26 cellular contexts compared by ENCODE assay signal in genomic region chr18:26461405-26461804, GRCh38.
DNase-seq lines count a peak whose midpoint lies in the region; ATAC-seq, FAIRE-seq and TF ChIP-seq lines count a peak whose summit lies in the region.
"Had no signal": no experiment of that assay in that cellular context is flagged by ENCODE, and none has a peak within 500 bp of the region (broad histone marks: within the 10 kb centered on the region; RNA-seq: fewer than 3 reads in every experiment).

No MANE protein-coding gene starts in this region.

- ATAC-seq in left ventricle myocardium superior = peak; percentile 4
- no peak for ATAC-seq in Right ventricle myocardium inferior
- ATAC-seq in pancreas = peak in 3 of 4 donors; percentile 22 to 39 (median 26)
- ATAC-seq: activated T-cell treated with anti-CD3 and anti-CD28 coated beads, Interleukin-2, amount 50 U/mL, for 4 hours; PC-3; stimulated activated naive CD8-positive, alpha-beta T cell treated with anti-CD3 and anti-CD28 coated beads, Interleukin-15, Interleukin-2, amounts not matched to agents 100 U/mL and 50 U/mL, for 24 hours had no signal

- CTCF ChIA-PET in activated naive CD4-positive, alpha-beta T cell treated with anti-CD3 and anti-CD28 coated beads, Interleukin-2, amount 10 ng/mL, durations not matched to agents 7 days and 5 days (lab: Charles Lee) = no interaction called here

- no peaks in the 10 kb centered on the region for H3K36me3 Mint-ChIP-seq in activated naive CD4-positive, alpha-beta T cell treated with anti-CD3 and anti-CD28 coated beads, Interleukin-2, amount 10 ng/mL, durations not matched to agents 7 days and 5 days

- no peak for FAIRE-seq in pancreas (lab: Jason Lieb, UNC)
- FAIRE-seq: endothelial cell of umbilical vein, kidney had no signal

- H3K4me3 Mint-ChIP-seq in activated naive CD4-positive, alpha-beta T cell treated with anti-CD3 and anti-CD28 coated beads, Interleukin-2, amount 10 ng/mL, durations not matched to agents 7 days and 5 days = no peak overlapping the region
- H3K4me3 Mint-ChIP-seq: activated CD4-positive, alpha-beta T cell treated with anti-CD3 and anti-CD28 coated beads, Interleukin-2, amount 10 ng/mL, durations not matched to agents 7 days and 5 days; activated T-cell treated with anti-CD3 and anti-CD28 coated beads, Interleukin-2, amount 50 U/mL, for 4 hours; neural crest cell had no signal

- H3K27ac Mint-ChIP-seq in activated naive CD4-positive, alpha-beta T cell treated with anti-CD3 and anti-CD28 coated beads, Interleukin-2, amount 10 ng/mL, durations not matched to agents 7 days and 5 days = no peak overlapping the region
- H3K27ac Mint-ChIP-seq: activated CD4-positive, alpha-beta T cell treated with anti-CD3 and anti-CD28 coated beads, Interleukin-2, amount 10 ng/mL, durations not matched to agents 7 days and 5 days; progenitor cell of endocrine pancreas had no signal

- H3K27ac ChIP-seq in pancreas (no peak overlapping the region), tibial nerve (no peak overlapping the region)
- H3K27ac ChIP-seq: BLaER1 treated with 17β-estradiol and CSF1 and Interleukin-3, amounts not matched to agents 10 nM and 100 nM; testis; uterus; WERI-Rb-1 had no signal

- H3K27me3 Mint-ChIP-seq in activated naive CD4-positive, alpha-beta T cell treated with anti-CD3 and anti-CD28 coated beads, Interleukin-2, amount 10 ng/mL, durations not matched to agents 7 days and 5 days = no peaks in the 10 kb centered on the region
- H3K27me3 Mint-ChIP-seq: activated CD4-positive, alpha-beta T cell treated with anti-CD3 and anti-CD28 coated beads, Interleukin-2, amount 10 ng/mL, durations not matched to agents 7 days and 5 days; progenitor cell of endocrine pancreas had no signal

- H3K36me3 ChIP-seq in pancreas (no peaks in the 10 kb centered on the region), tibial nerve (peaks cover 0 to 38% (median 0%) of the 10 kb centered on the region in 3 donors)
- H3K36me3 ChIP-seq: uterus, WERI-Rb-1 had no signal

- DNase-seq in left ventricle myocardium superior (no peak), Right ventricle myocardium inferior (ENCODE audit: missing footprints) (no peak), NCI-H69 (lab: John Stamatoyannopoulos, UW) (peak; percentile 19), epithelial cell of esophagus (ENCODE audit: low read depth) (peak; percentile 41), pancreas (no peak), COLO829 (ENCODE audit: low spot score) (no peak), tibial nerve (ENCODE audit: low spot score in 2 of 2) (no peak)
- DNase-seq in activated naive CD4-positive, alpha-beta T cell treated with anti-CD3 and anti-CD28 coated beads, Interleukin-2, amount 10 ng/mL, durations not matched to agents 7 days and 5 days = no peak
- DNase-seq: activated CD4-positive, alpha-beta T cell treated with anti-CD3 and anti-CD28 coated beads, Interleukin-2, amount 10 ng/mL, durations not matched to agents 7 days and 5 days; activated T-cell treated with anti-CD3 and anti-CD28 coated beads, Interleukin-2, amount 50 U/mL, for 4 hours; Caco-2; HCEC 1CT; kidney; NCI-H146; NCI-H526 treated with DMSO at 0.1 percent for 48 hours; PC-3; SIG-M5; stimulated activated naive CD8-positive, alpha-beta T cell treated with anti-CD3 and anti-CD28 coated beads, Interleukin-15, Interleukin-2, amounts not matched to agents 100 U/mL and 50 U/mL, for 24 hours; T-helper 9 cell; testis; uterus; WERI-Rb-1 had no signal

- TF ChIP-seq POLR2A in tibial nerve (IDR thresholded peaks at IDR 0.05) = no peak

- H3K27me3 ChIP-seq in pancreas (no peaks in the 10 kb centered on the region), tibial nerve (no peaks in the 10 kb centered on the region)
- H3K27me3 ChIP-seq: BLaER1 treated with 17β-estradiol and CSF1 and Interleukin-3, amounts not matched to agents 10 nM and 100 nM; testis; uterus had no signal

- no peaks in the 10 kb centered on the region for H3K4me1 Mint-ChIP-seq in activated naive CD4-positive, alpha-beta T cell treated with anti-CD3 and anti-CD28 coated beads, Interleukin-2, amount 10 ng/mL, durations not matched to agents 7 days and 5 days

- H3K9me3 ChIP-seq in pancreas (no peaks in the 10 kb centered on the region), tibial nerve (no peaks in the 10 kb centered on the region)
- H3K9me3 ChIP-seq: BLaER1 treated with 17β-estradiol and CSF1 and Interleukin-3, amounts not matched to agents 10 nM and 100 nM; Caco-2; testis; uterus had no signal

- WGBS in pancreas, 2 donors = 64% methylated on average over 3 of the region's 3 CpGs
- WGBS in tibial nerve, 2 donors = 80 to 81% methylated on average over 3 of the region's 3 CpGs

- TF ChIP-seq CTCF in epithelial cell of esophagus (IDR thresholded peaks at IDR 0.05; ENCODE audit: insufficient read depth, low read depth, low read length, missing control alignments) (no peak), pancreas (IDR thresholded peaks at IDR 0.05) (no peak), tibial nerve (IDR thresholded peaks at IDR 0.05) (no peak)

- H3K9me3 Mint-ChIP-seq in activated naive CD4-positive, alpha-beta T cell treated with anti-CD3 and anti-CD28 coated beads, Interleukin-2, amount 10 ng/mL, durations not matched to agents 7 days and 5 days = no peaks in the 10 kb centered on the region
- H3K9me3 Mint-ChIP-seq: activated CD4-positive, alpha-beta T cell treated with anti-CD3 and anti-CD28 coated beads, Interleukin-2, amount 10 ng/mL, durations not matched to agents 7 days and 5 days; activated T-cell treated with anti-CD3 and anti-CD28 coated beads, Interleukin-2, amount 50 U/mL, for 4 hours; neural crest cell had no signal

- intact Hi-C loops in left ventricle myocardium superior (cut with micrococcal nuclease) (no loop called here), Right ventricle myocardium inferior (cut with DNase I) (loop anchor here (5.0 kb wide), 2 partner anchors 51 to 86 kb away; partner anchors contain the start of gene KCTD1), pancreas (cut with DNase I) (no loop called here)

- H3K4me1 ChIP-seq in pancreas (peaks cover 0 to 8% (median 5%) of the 10 kb centered on the region in 3 donors), tibial nerve (no peaks in the 10 kb centered on the region)
- H3K4me1 ChIP-seq: Caco-2, uterus had no signal

- no peak for TF ChIP-seq EP300 in tibial nerve (IDR thresholded peaks at IDR 0.05)

- H3K4me3 ChIP-seq in epithelial cell of esophagus (ENCODE audit: low read length) (no peak overlapping the region), pancreas (no peak overlapping the region), tibial nerve (no peak overlapping the region)
- H3K4me3 ChIP-seq: BLaER1 treated with 17β-estradiol and CSF1 and Interleukin-3, amounts not matched to agents 10 nM and 100 nM; testis; uterus had no signal

Comparison
In these comparisons a context has a peak if more than half of its experiments do, and no peak if none do; other contexts are left out.
1. DNase-seq: peak in NCI-H69 (single experiment) and epithelial cell of esophagus (single experiment); none in left ventricle myocardium superior (single experiment), Right ventricle myocardium inferior (single experiment), pancreas (0 of 6), COLO829 (single experiment), tibial nerve (0 of 2) and activated naive CD4-positive, alpha-beta T cell treated with anti-CD3 and anti-CD28 coated beads, Interleukin-2, amount 10 ng/mL, durations not matched to agents 7 days and 5 days (single experiment).